Comparison of ENCODE assay signal across 16 cellular contexts in the genomic region with DNA sequence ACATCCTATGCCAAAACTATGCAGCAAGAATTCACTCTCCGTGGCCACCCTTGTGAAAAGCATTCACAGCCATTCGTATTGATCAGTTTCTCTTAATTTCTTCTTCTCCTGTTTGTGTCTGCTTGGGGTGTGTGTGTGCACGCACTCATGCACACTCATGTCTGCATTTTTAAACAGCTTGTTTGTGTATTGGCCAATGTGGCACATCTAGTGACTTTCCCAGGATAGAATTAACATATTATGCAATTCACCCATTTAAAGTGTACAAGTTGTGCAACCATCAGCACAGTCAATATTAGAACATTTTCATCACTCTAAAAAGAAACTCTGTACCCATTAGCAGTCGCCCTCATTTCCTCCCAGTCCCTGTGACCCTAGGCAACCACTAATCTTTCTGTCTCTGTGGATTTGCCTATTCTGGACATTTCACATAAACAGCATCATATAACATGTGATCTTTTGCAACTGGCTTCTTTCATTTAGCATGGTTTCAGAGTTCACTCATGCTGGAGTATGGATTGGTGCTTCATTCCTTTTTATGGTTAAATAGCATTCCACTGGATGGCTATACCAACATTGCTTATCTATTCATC. TPM values are rescaled to one million over a fixed set of nuclear protein-coding genes. Genes with fewer than 3 reads are reported as not detected.
DNase-seq lines count a peak whose midpoint lies in the region; ATAC-seq and TF ChIP-seq lines count a peak whose summit lies in the region.
"Had no signal": no experiment of that assay in that cellular context is flagged by ENCODE, and none has a peak within 500 bp of the region (broad histone marks: within the 10 kb centered on the region; RNA-seq: fewer than 3 reads in every experiment).

No MANE protein-coding gene starts in this region.

- H3K4me3 ChIP-seq in ACC112 (ENCODE audit: low read depth, low read length) (no peak overlapping the region), epithelial cell of esophagus (ENCODE audit: low read length) (no peak overlapping the region), testis (no peak overlapping the region)
- H3K4me3 ChIP-seq: A549, hepatocyte, spleen had no signal

- peaks cover 5% of the 10 kb centered on the region for H3K36me3 Mint-ChIP-seq in chondrocyte (ENCODE audit: low read depth)
- H3K36me3 Mint-ChIP-seq: stimulated activated memory B cell treated with anti-CD40 and anti-IgM and Interleukin-4, amounts not matched to agents 10 μg/mL and 1 μg/mL and 100 μg/mL, for 72 hours had no signal

- WGBS in testis, 2 donors, result 81 to 92% methylated on average over 4 of the region's 4 CpGs

- H3K4me1 ChIP-seq in ACC112 (ENCODE audit: control insufficient read depth, insufficient read depth, low read length, unreplicated experiment) (peaks cover 13% of the 10 kb centered on the region), testis (no peaks in the 10 kb centered on the region)
- H3K4me1 ChIP-seq: A549, spleen had no signal

- no peaks in the 10 kb centered on the region for H3K9me3 ChIP-seq in testis
- H3K9me3 ChIP-seq: A549, SK-N-SH had no signal

- H3K9me3 Mint-ChIP-seq in chondrocyte (ENCODE audit: low read depth), result peaks cover 8% of the 10 kb centered on the region

- no peak overlapping the region for H3K4me3 Mint-ChIP-seq in chondrocyte (ENCODE audit: unreplicated experiment)
- H3K4me3 Mint-ChIP-seq: stimulated activated memory B cell treated with anti-CD40 and anti-IgM and Interleukin-4, amounts not matched to agents 10 μg/mL and 1 μg/mL and 100 μg/mL, for 72 hours had no signal

- H3K79me2 ChIP-seq in ACC112 (ENCODE audit: control insufficient read depth, insufficient read depth, low read length, unreplicated experiment), result no peaks in the 10 kb centered on the region
- H3K79me2 ChIP-seq: hepatocyte had no signal

- peaks cover 52% of the 10 kb centered on the region for H3K27me3 Mint-ChIP-seq in chondrocyte (ENCODE audit: low read depth)

- ATAC-seq in left lobe of liver (peak; percentile 90), GM21737 (IDR thresholded peaks at IDR 0.05; ENCODE audit: unreplicated experiment) (no peak)
- ATAC-seq: A549; stimulated activated memory B cell treated with anti-CD40 and anti-IgM and Interleukin-4, amounts not matched to agents 10 μg/mL and 1 μg/mL and 100 μg/mL, for 72 hours had no signal

- H3K27ac Mint-ChIP-seq in chondrocyte (ENCODE audit: unreplicated experiment), result no peak overlapping the region
- H3K27ac Mint-ChIP-seq: stimulated activated memory B cell treated with anti-CD40 and anti-IgM and Interleukin-4, amounts not matched to agents 10 μg/mL and 1 μg/mL and 100 μg/mL, for 72 hours had no signal

- DNase-seq in NOMO-1 treated with dmso at 0.1 percent for 144 hours (lab: John Stamatoyannopoulos, UW; ENCODE audit: unreplicated experiment), result peak; percentile 69
- peak; percentile 55 for DNase-seq in epithelial cell of esophagus (ENCODE audit: low read depth)
- DNase-seq in left lobe of liver (ENCODE audit: low spot score), result peak; percentile 62
- no peak for DNase-seq in testis
- DNase-seq in chondrocyte (ENCODE audit: low spot score), result no peak
- no peak for DNase-seq in NCI-H2081 (lab: John Stamatoyannopoulos, UW)
- DNase-seq: activated CD4-positive, alpha-beta T cell treated with anti-CD3 and anti-CD28 coated beads, Interleukin-2, amount 50 U/mL, for 48 hours; NCI-H1105; SK-N-SH; spleen; trophoblast cell had no signal

- TF ChIP-seq POLR2A in testis (IDR thresholded peaks at IDR 0.05), result no peak

- H3K27ac ChIP-seq in ACC112 (ENCODE audit: low read depth, low read length) (peak overlapping the region; percentile 40), testis (no peak overlapping the region)
- H3K27ac ChIP-seq: A549, hepatocyte, spleen had no signal

- no peak for TF ChIP-seq CTCF in epithelial cell of esophagus (IDR thresholded peaks at IDR 0.05; ENCODE audit: insufficient read depth, low read depth, low read length, missing control alignments)
- TF ChIP-seq CTCF in testis (IDR thresholded peaks at IDR 0.05), result no peak
- no peak for TF ChIP-seq CTCF in chondrocyte (IDR thresholded peaks at IDR 0.05)

- intact Hi-C loops in testis (cut with DNase I; ENCODE audit: low total_unique reads), result no loop called here

- H3K36me3 ChIP-seq in ACC112 (ENCODE audit: insufficient read depth, low read length) (no peaks in the 10 kb centered on the region), testis (ENCODE audit: low read depth, missing control alignments) (no peaks in the 10 kb centered on the region)
- H3K36me3 ChIP-seq: spleen had no signal

- no peak overlapping the region for H2AFZ ChIP-seq in ACC112 (ENCODE audit: low read length, unreplicated experiment)
- H2AFZ ChIP-seq: hepatocyte had no signal

- H3K4me1 Mint-ChIP-seq in chondrocyte (ENCODE audit: low read depth), result no peaks in the 10 kb centered on the region
- H3K4me1 Mint-ChIP-seq: stimulated activated memory B cell treated with anti-CD40 and anti-IgM and Interleukin-4, amounts not matched to agents 10 μg/mL and 1 μg/mL and 100 μg/mL, for 72 hours had no signal

- H3K27me3 ChIP-seq in ACC112 (ENCODE audit: insufficient read depth, low read length) (no peaks in the 10 kb centered on the region), testis (no peaks in the 10 kb centered on the region)
- H3K27me3 ChIP-seq: hepatocyte had no signal

RNA-seq across cellular contexts. Expression of a gene that starts 20.1 kb away (rescaled TPM):
- total RNA-seq in left lobe of liver (1.4 TPM), testis (1 to 10 TPM; 1.2 to 1.6 TPM), chondrocyte (0.47 to 0.85 TPM (median 0.56 TPM) in 3 replicates)
- 1.2 TPM for polyA plus RNA-seq in testis (ENCODE audit: insufficient read depth, low read depth, low replicate concordance)

Comparison
In these comparisons a context has a peak if more than half of its experiments do, and no peak if none do; other contexts are left out.
1. DNase-seq: peak in NOMO-1 treated with dmso at 0.1 percent for 144 hours (single experiment), epithelial cell of esophagus (single experiment) and left lobe of liver (single experiment); none in testis (single experiment), chondrocyte (single experiment) and NCI-H2081 (0 of 2).